In genomic region chr12:69007858-69008314, GRCh38 we compare ENCODE assay signal across 11 cellular contexts.
DNase-seq lines count a peak whose midpoint lies in the region; ATAC-seq and TF ChIP-seq lines count a peak whose summit lies in the region.
"Had no signal": no experiment of that assay in that cellular context is flagged by ENCODE, and none has a peak within 500 bp of the region (broad histone marks: within the 10 kb centered on the region; RNA-seq: fewer than 3 reads in every experiment).

No MANE protein-coding gene starts in this region.

- H3K79me2 ChIP-seq in GM23248 (ENCODE audit: insufficient read depth) (no peaks in the 10 kb centered on the region), osteoblast (ENCODE audit: insufficient read depth, low read length) (no peaks in the 10 kb centered on the region)

- peak overlapping the region; percentile 74 for H2AFZ ChIP-seq in GM23248
- peak overlapping the region; percentile 89 for H2AFZ ChIP-seq in osteoblast (ENCODE audit: low read length)

- no peaks in the 10 kb centered on the region for H3K9me2 ChIP-seq in GM23248 (ENCODE audit: insufficient read depth)

- WGBS in GM23248 (ENCODE audit: low coverage in 1 of 2, low lambda C conversion rate in 2 of 2, missing lambda C conversion rate in 2 of 2), 2 experiments: 70% methylated on average over 3 of the region's 3 CpGs
- WGBS in ectodermal cell, 2 experiments: 8 to 29% methylated on average over 2 to 3 of the region's 3 CpGs

- H3K9me3 ChIP-seq in GM23248 (ENCODE audit: low read depth) (no peaks in the 10 kb centered on the region), ectodermal cell (ENCODE audit: control insufficient read depth, low read length) (no peaks in the 10 kb centered on the region), osteoblast (ENCODE audit: low read depth, low read length) (no peaks in the 10 kb centered on the region)

- ATAC-seq in GM21360 (IDR thresholded peaks at IDR 0.05; ENCODE audit: unreplicated experiment): no peak

- H4K20me1 ChIP-seq in GM23248 (ENCODE audit: insufficient read depth) (no peaks in the 10 kb centered on the region), osteoblast (ENCODE audit: insufficient read depth, low read length) (no peaks in the 10 kb centered on the region)

- DNase-seq in GM23248 (peak; percentile 23), NCI-H2171 treated with DMSO at 0.1 percent for 48 hours (lab: John Stamatoyannopoulos, UW) (peak; percentile 78), osteoblast (ENCODE audit: insufficient read length, low spot score, missing footprints) (no peak), NCI-H2196 (lab: John Stamatoyannopoulos, UW; ENCODE audit: unreplicated experiment) (no peak), DMS79 treated with DMSO at 0.1 percent for 48 hours (lab: John Stamatoyannopoulos, UW) (no peak)
- no peak for DNase-seq in stimulated activated CD4-positive, alpha-beta T cell treated with anti-CD3 and anti-CD28 coated beads, Interleukin-4, amount 100 ng/mL, for 1 hour
- DNase-seq: activated B cell treated with CpG ODN at 0.5 μM for 24 hours; activated naive CD8-positive, alpha-beta T cell treated with anti-CD3 and anti-CD28 coated beads, Interleukin-2, amount 10 ng/mL, durations not matched to agents 7 days and 5 days; naive B cell had no signal

- H3K4me2 ChIP-seq in GM23248 (ENCODE audit: unreplicated experiment) (peak overlapping the region; percentile 96), osteoblast (ENCODE audit: insufficient read depth, low read length) (peak overlapping the region; percentile 88)

- H3K4me3 ChIP-seq in GM23248: peak overlapping the region; percentile 72
- no peak overlapping the region for H3K4me3 ChIP-seq in ectodermal cell (ENCODE audit: insufficient read depth, low read depth, low read length)
- H3K4me3 ChIP-seq in osteoblast (ENCODE audit: insufficient read depth, low read length): peak overlapping the region; percentile 68

- H3K4me1 ChIP-seq in GM23248 (ENCODE audit: insufficient read depth): peaks cover 24% of the 10 kb centered on the region
- H3K4me1 ChIP-seq in ectodermal cell (ENCODE audit: control insufficient read depth, insufficient read depth, low read length): peaks cover 24% of the 10 kb centered on the region
- H3K4me1 ChIP-seq in osteoblast (ENCODE audit: insufficient read depth, low read length): peaks cover 21% of the 10 kb centered on the region

- peaks cover 31% of the 10 kb centered on the region for H3F3A ChIP-seq in GM23248 (ENCODE audit: insufficient read depth)

- H3K27ac ChIP-seq in GM23248 (peak overlapping the region; percentile 76), ectodermal cell (ENCODE audit: insufficient read depth, low read depth, low read length, poor library complexity, severe bottlenecking) (peak overlapping the region; percentile 72), osteoblast (ENCODE audit: low read depth, low read length) (peak overlapping the region; percentile 88)

- in situ Hi-C loops in GM23248 (cut with MboI): no loop called here

- TF ChIP-seq CTCF in osteoblast (IDR thresholded peaks at IDR 0.05; ENCODE audit: extremely low read depth, low read depth, low read length): no peak

- H3K27me3 ChIP-seq in GM23248 (replicated peaks; ENCODE audit: insufficient read depth): no peaks in the 10 kb centered on the region
- no peaks in the 10 kb centered on the region for H3K27me3 ChIP-seq in ectodermal cell (ENCODE audit: control insufficient read depth, insufficient read depth, low read length, poor library complexity, severe bottlenecking)
- no peaks in the 10 kb centered on the region for H3K27me3 ChIP-seq in osteoblast (ENCODE audit: insufficient read depth, low read length)

- H3K36me3 ChIP-seq in GM23248 (ENCODE audit: low read depth) (no peaks in the 10 kb centered on the region), ectodermal cell (ENCODE audit: control insufficient read depth, insufficient read depth, low read length) (no peaks in the 10 kb centered on the region), osteoblast (ENCODE audit: insufficient read depth, low read length) (no peaks in the 10 kb centered on the region)

- peak overlapping the region; percentile 62; the same call in 1 of the 2 replicates for H3K9ac ChIP-seq in GM23248

Comparison
In these comparisons a context has a peak if more than half of its experiments do, and no peak if none do; other contexts are left out.
1. DNase-seq: peak in GM23248 (single experiment) and NCI-H2171 treated with DMSO at 0.1 percent for 48 hours (single experiment); none in osteoblast (single experiment), NCI-H2196 (single experiment), DMS79 treated with DMSO at 0.1 percent for 48 hours (single experiment) and stimulated activated CD4-positive, alpha-beta T cell treated with anti-CD3 and anti-CD28 coated beads, Interleukin-4, amount 100 ng/mL, for 1 hour (single experiment).
2. Peak in every context shown above with its lines, with median percentiles within 50 percentile points of each other: H3K27ac ChIP-seq.